In genomic region chr6:76856065-76856464, GRCh38 we compare ENCODE assay signal across 25 cellular contexts.
DNase-seq lines count a peak whose midpoint lies in the region; ATAC-seq, FAIRE-seq and TF ChIP-seq lines count a peak whose summit lies in the region.
"Had no signal": no experiment of that assay in that cellular context is flagged by ENCODE, and none has a peak within 500 bp of the region (broad histone marks: within the 10 kb centered on the region; RNA-seq: fewer than 3 reads in every experiment).

No MANE protein-coding gene starts in this region.

- H3K4me3 Mint-ChIP-seq in GM23338 = no peak overlapping the region
- H3K4me3 Mint-ChIP-seq: B cell; CD4-positive, alpha-beta T cell; CD8-positive, alpha-beta T cell had no signal

- no peak for FAIRE-seq in pancreas (lab: Jason Lieb, UNC)
- FAIRE-seq: A549, D721Med, GM12878, GM12892, GM18507 had no signal

- H3K36me3 Mint-ChIP-seq in GM23338 (ENCODE audit: low read depth) = no peaks in the 10 kb centered on the region
- H3K36me3 Mint-ChIP-seq: CD8-positive, alpha-beta T cell had no signal

- H3K4me3 ChIP-seq in left ventricle myocardium inferior (peak overlapping the region; percentile 1), GM23338 (no peak overlapping the region), pancreas (no peak overlapping the region), testis (no peak overlapping the region)
- H3K4me3 ChIP-seq: A549; BLaER1 treated with 17β-estradiol and CSF1 and Interleukin-3, amounts not matched to agents 10 nM and 100 nM; GM12878 had no signal

- H3K27me3 Mint-ChIP-seq in GM23338 (ENCODE audit: insufficient read depth, low read depth, poor library complexity) = no peaks in the 10 kb centered on the region
- H3K27me3 Mint-ChIP-seq: B cell; CD4-positive, alpha-beta T cell had no signal

- DNase-seq in left ventricle myocardium inferior = no peak
- no peak for DNase-seq in left ventricle myocardium superior
- DNase-seq in GM23338 (ENCODE audit: low spot score) = no peak
- no peak for DNase-seq in pancreas
- peak; percentile 25 for DNase-seq in testis
- DNase-seq in OCI-M2 (lab: John Stamatoyannopoulos, UW; ENCODE audit: unreplicated experiment) = no peak
- no peak for DNase-seq in sciatic nerve (ENCODE audit: low spot score)
- DNase-seq: AML-193; Caco-2; Calu3; CD4-positive, alpha-beta T cell; CD8-positive, alpha-beta T cell; DND-41; EL; GDM1 had no signal

- peaks cover 37% of the 10 kb centered on the region for H3K4me1 Mint-ChIP-seq in GM23338
- H3K4me1 Mint-ChIP-seq: B cell had no signal

- H3F3A ChIP-seq in GM23338 (replicated peaks; ENCODE audit: low read depth) = no peaks in the 10 kb centered on the region

- H3K9me3 ChIP-seq in left ventricle myocardium inferior (replicated peaks) (no peaks in the 10 kb centered on the region), pancreas (no peaks in the 10 kb centered on the region), testis (no peaks in the 10 kb centered on the region)
- H3K9me3 ChIP-seq: A549; BLaER1 treated with 17β-estradiol and CSF1 and Interleukin-3, amounts not matched to agents 10 nM and 100 nM; Caco-2 had no signal

- no peaks in the 10 kb centered on the region for H3K9me2 ChIP-seq in GM23338 (ENCODE audit: insufficient read depth)

- TF ChIP-seq CTCF in left ventricle myocardium inferior (IDR thresholded peaks at IDR 0.05; ENCODE audit: borderline replicate concordance) (no peak), GM23338 (conservative IDR thresholded peaks at IDR 0.05; ENCODE audit: low read depth in 2 of 2) (no peak), pancreas (IDR thresholded peaks at IDR 0.05) (no peak), testis (IDR thresholded peaks at IDR 0.05) (no peak)

- H3K27ac Mint-ChIP-seq in GM23338 = no peak overlapping the region
- H3K27ac Mint-ChIP-seq: B cell; CD4-positive, alpha-beta T cell; CD8-positive, alpha-beta T cell had no signal

- no peak overlapping the region for H2AFZ ChIP-seq in GM23338

- ATAC-seq in left ventricle myocardium superior = no peak
- ATAC-seq in GM23338 = no peak
- peak in 3 of 4 donors; percentile 59 to 86 (median 69) for ATAC-seq in pancreas
- no peak for ATAC-seq in sciatic nerve
- ATAC-seq in HG02970 (IDR thresholded peaks at IDR 0.05; ENCODE audit: low FRiP score, unreplicated experiment) = no peak
- ATAC-seq: A549; CD8-positive, alpha-beta T cell; GM12878 had no signal

- H3K4me1 ChIP-seq in left ventricle myocardium inferior = peaks cover 6% of the 10 kb centered on the region
- peaks cover 35% of the 10 kb centered on the region for H3K4me1 ChIP-seq in GM23338 (ENCODE audit: insufficient read depth)
- H3K4me1 ChIP-seq in pancreas = peaks cover 0 to 8% (median 3%) of the 10 kb centered on the region in 3 donors
- H3K4me1 ChIP-seq in testis = no peaks in the 10 kb centered on the region
- H3K4me1 ChIP-seq: A549, Caco-2 had no signal

- H3K27ac ChIP-seq in left ventricle myocardium inferior (replicated peaks) = no peak overlapping the region
- 0 out of 2 replicates have a peak overlapping the region, but pooled peaks have one; percentile 11 for H3K27ac ChIP-seq in GM23338 (ENCODE audit: low read depth)
- no peak overlapping the region for H3K27ac ChIP-seq in pancreas
- peak overlapping the region in 1 of 2 donors; percentile 47 for H3K27ac ChIP-seq in testis
- H3K27ac ChIP-seq: 22Rv1; A549; BLaER1 treated with 17β-estradiol and CSF1 and Interleukin-3, amounts not matched to agents 10 nM and 100 nM; C4-2B had no signal

- H3K27me3 ChIP-seq in left ventricle myocardium inferior (ENCODE audit: low read depth) = no peaks in the 10 kb centered on the region
- H3K27me3 ChIP-seq in GM23338 (ENCODE audit: insufficient read depth) = no peaks in the 10 kb centered on the region
- H3K27me3 ChIP-seq in pancreas = no peaks in the 10 kb centered on the region
- no peaks in the 10 kb centered on the region for H3K27me3 ChIP-seq in testis
- H3K27me3 ChIP-seq: BLaER1 treated with 17β-estradiol and CSF1 and Interleukin-3, amounts not matched to agents 10 nM and 100 nM had no signal

- H3K36me3 ChIP-seq in left ventricle myocardium inferior (no peaks in the 10 kb centered on the region), GM23338 (ENCODE audit: insufficient read depth) (no peaks in the 10 kb centered on the region), pancreas (no peaks in the 10 kb centered on the region), testis (ENCODE audit: low read depth, missing control alignments) (no peaks in the 10 kb centered on the region)
- H3K36me3 ChIP-seq: BLaER1 treated with 17β-estradiol and CSF1 and Interleukin-3, amounts not matched to agents 10 nM and 100 nM had no signal

- H3K9me3 Mint-ChIP-seq in GM23338 = no peaks in the 10 kb centered on the region

- no peak overlapping the region for H3K4me2 ChIP-seq in GM23338
- H3K4me2 ChIP-seq: A549; BLaER1 treated with 17β-estradiol and CSF1 and Interleukin-3, amounts not matched to agents 10 nM and 100 nM had no signal

- no peak for TF ChIP-seq POLR2A in testis (IDR thresholded peaks at IDR 0.05)

- WGBS in pancreas, 2 donors = 22 to 23% methylated on average over 5 of the region's 5 CpGs
- WGBS in testis, 2 donors = 42 to 61% methylated on average over 5 of the region's 5 CpGs

- H4K20me1 ChIP-seq in GM23338 (replicated peaks; ENCODE audit: insufficient read depth) = no peaks in the 10 kb centered on the region
- H4K20me1 ChIP-seq: BLaER1 treated with 17β-estradiol and CSF1 and Interleukin-3, amounts not matched to agents 10 nM and 100 nM had no signal

- no peaks in the 10 kb centered on the region for H3K79me2 ChIP-seq in GM23338 (replicated peaks; ENCODE audit: insufficient read depth)

- intact Hi-C loops in left ventricle myocardium inferior (cut with micrococcal nuclease) = no loop called here
- intact Hi-C loops in left ventricle myocardium superior (cut with micrococcal nuclease) = no loop called here
- intact Hi-C loops in pancreas (cut with DNase I) = no loop called here
- intact Hi-C loops in testis (cut with DNase I; ENCODE audit: low total_unique reads) = no loop called here
- intact Hi-C loops in sciatic nerve (cut with DNase I) = no loop called here

TF ChIP-seq in GM23338, 12 proteins besides CTCF, POLR2A, EP300 and RAD21 (continues in another document):
- TF ChIP-seq REST (IDR thresholded peaks at IDR 0.05; ENCODE audit: unreplicated experiment) = no peak
- TF ChIP-seq ZNF331 (CRISPR knock-in tag; IDR thresholded peaks at IDR 0.05; ENCODE audit: low read depth) = no peak
- no peak for TF ChIP-seq EZH2phosphoT487 (IDR thresholded peaks at IDR 0.05; ENCODE audit: unreplicated experiment)
- no peak for TF ChIP-seq JUNB (IDR thresholded peaks at IDR 0.05; ENCODE audit: unreplicated experiment)
- TF ChIP-seq ZNF114 (CRISPR knock-in tag; IDR thresholded peaks at IDR 0.05) = no peak
- no peak for TF ChIP-seq POLR2AphosphoS5 (IDR thresholded peaks at IDR 0.05; ENCODE audit: low read depth)
- no peak for TF ChIP-seq ETS1 (IDR thresholded peaks at IDR 0.05)

Comparison
In these comparisons a context has a peak if more than half of its experiments do, and no peak if none do; other contexts are left out.
1. ATAC-seq: peak in pancreas (3 of 4); none in left ventricle myocardium superior (single experiment), GM23338 (single experiment), sciatic nerve (single experiment) and HG02970 (single experiment).